ENCODE assay signal across 1 cellular context in the genomic region with DNA sequence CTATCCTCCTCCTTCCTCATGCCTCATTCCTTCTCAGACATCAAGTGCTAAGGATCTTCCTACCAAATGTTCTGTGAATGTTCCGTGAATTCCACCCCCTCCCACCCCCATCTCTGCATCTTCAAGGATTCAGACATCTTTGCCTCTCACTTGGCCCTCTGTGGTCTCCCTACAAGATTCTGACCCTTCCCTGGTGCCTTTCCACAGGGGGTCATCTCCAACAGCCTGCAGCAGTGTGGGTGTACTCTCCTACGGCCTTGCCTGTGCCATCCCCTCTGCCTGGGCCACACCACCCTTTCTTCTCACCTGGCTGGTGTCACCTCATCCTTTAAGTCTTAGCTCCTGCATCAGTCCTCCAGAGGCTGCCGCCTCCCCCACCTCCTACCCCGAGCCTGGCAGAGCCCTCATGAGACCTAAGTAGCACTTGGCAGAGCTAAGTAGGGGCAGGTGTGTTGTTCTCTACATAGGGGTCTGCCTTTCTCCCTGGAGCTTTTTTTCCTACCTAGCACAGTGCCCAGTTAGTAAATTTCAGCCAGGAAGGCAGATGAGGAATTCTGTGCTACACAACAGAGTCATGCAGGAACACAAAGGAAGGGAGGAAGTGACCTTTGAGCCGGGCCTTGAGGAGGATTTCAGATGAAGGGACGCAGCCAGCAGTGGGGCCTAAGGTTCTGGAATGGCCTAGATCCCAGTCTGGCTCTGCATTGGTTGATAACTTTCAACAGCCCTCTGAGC.
TF ChIP-seq lines count a peak whose summit lies in the region.

No MANE protein-coding gene starts in this region.

TF ChIP-seq in HepG2, 621 proteins besides CTCF, POLR2A, EP300 and RAD21 (continued from another document and continues in another):
- TF ChIP-seq, protein P1, sequence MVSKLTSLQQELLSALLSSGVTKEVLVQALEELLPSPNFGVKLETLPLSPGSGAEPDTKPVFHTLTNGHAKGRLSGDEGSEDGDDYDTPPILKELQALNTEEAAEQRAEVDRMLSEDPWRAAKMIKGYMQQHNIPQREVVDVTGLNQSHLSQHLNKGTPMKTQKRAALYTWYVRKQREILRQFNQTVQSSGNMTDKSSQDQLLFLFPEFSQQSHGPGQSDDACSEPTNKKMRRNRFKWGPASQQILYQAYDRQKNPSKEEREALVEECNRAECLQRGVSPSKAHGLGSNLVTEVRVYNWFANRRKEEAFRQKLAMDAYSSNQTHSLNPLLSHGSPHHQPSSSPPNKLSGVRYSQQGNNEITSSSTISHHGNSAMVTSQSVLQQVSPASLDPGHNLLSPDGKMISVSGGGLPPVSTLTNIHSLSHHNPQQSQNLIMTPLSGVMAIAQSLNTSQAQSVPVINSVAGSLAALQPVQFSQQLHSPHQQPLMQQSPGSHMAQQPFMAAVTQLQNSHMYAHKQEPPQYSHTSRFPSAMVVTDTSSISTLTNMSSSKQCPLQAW (CRISPR knock-in tag; IDR thresholded peaks at IDR 0.05), result no peak
- TF ChIP-seq, protein P2, sequence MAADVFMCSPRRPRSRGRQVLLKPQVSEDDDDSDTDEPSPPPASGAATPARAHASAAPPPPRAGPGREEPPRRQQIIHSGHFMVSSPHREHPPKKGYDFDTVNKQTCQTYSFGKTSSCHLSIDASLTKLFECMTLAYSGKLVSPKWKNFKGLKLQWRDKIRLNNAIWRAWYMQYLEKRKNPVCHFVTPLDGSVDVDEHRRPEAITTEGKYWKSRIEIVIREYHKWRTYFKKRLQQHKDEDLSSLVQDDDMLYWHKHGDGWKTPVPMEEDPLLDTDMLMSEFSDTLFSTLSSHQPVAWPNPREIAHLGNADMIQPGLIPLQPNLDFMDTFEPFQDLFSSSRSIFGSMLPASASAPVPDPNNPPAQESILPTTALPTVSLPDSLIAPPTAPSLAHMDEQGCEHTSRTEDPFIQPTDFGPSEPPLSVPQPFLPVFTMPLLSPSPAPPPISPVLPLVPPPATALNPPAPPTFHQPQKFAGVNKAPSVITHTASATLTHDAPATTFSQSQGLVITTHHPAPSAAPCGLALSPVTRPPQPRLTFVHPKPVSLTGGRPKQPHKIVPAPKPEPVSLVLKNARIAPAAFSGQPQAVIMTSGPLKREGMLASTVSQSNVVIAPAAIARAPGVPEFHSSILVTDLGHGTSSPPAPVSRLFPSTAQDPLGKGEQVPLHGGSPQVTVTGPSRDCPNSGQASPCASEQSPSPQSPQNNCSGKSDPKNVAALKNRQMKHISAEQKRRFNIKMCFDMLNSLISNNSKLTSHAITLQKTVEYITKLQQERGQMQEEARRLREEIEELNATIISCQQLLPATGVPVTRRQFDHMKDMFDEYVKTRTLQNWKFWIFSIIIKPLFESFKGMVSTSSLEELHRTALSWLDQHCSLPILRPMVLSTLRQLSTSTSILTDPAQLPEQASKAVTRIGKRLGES (CRISPR knock-in tag; IDR thresholded peaks at IDR 0.05; ENCODE audit: borderline replicate concordance), result no peak
- no peak for TF ChIP-seq MTF1 (CRISPR knock-in tag; IDR thresholded peaks at IDR 0.05)
- no peak for TF ChIP-seq SRSF9 (IDR thresholded peaks at IDR 0.05; ENCODE audit: borderline replicate concordance, insufficient read depth, low read depth, low read length, poor library complexity, severe bottlenecking)
- TF ChIP-seq ZNF780A (CRISPR knock-in tag; IDR thresholded peaks at IDR 0.05), result no peak
- no peak for TF ChIP-seq RBAK (CRISPR knock-in tag; IDR thresholded peaks at IDR 0.05)
- TF ChIP-seq ZNF556 (CRISPR knock-in tag; IDR thresholded peaks at IDR 0.05; ENCODE audit: borderline replicate concordance), result no peak; the same call in 1 of the 2 replicates
- no peak for TF ChIP-seq MATR3 (CRISPR knock-in tag; IDR thresholded peaks at IDR 0.05)
- TF ChIP-seq HNRNPL (IDR thresholded peaks at IDR 0.05; ENCODE audit: low read depth, low read length), result no peak
- TF ChIP-seq ZNF382 (CRISPR knock-in tag; IDR thresholded peaks at IDR 0.05; ENCODE audit: borderline replicate concordance), result no peak
- no peak for TF ChIP-seq ELF4 (CRISPR knock-in tag; IDR thresholded peaks at IDR 0.05; ENCODE audit: borderline replicate concordance)
- no peak for TF ChIP-seq ZNF670 (CRISPR knock-in tag; IDR thresholded peaks at IDR 0.05; ENCODE audit: borderline replicate concordance)
- no peak for TF ChIP-seq ZNF782 (CRISPR knock-in tag; IDR thresholded peaks at IDR 0.05; ENCODE audit: borderline replicate concordance)
- TF ChIP-seq, protein P3, sequence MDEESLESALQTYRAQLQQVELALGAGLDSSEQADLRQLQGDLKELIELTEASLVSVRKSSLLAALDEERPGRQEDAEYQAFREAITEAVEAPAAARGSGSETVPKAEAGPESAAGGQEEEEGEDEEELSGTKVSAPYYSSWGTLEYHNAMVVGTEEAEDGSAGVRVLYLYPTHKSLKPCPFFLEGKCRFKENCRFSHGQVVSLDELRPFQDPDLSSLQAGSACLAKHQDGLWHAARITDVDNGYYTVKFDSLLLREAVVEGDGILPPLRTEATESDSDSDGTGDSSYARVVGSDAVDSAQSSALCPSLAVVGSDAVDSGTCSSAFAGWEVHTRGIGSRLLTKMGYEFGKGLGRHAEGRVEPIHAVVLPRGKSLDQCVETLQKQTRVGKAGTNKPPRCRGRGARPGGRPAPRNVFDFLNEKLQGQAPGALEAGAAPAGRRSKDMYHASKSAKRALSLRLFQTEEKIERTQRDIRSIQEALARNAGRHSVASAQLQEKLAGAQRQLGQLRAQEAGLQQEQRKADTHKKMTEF (CRISPR knock-in tag; IDR thresholded peaks at IDR 0.05), result peak; percentile 28; the same call in 1 of the 2 replicates
- TF ChIP-seq, protein P4, sequence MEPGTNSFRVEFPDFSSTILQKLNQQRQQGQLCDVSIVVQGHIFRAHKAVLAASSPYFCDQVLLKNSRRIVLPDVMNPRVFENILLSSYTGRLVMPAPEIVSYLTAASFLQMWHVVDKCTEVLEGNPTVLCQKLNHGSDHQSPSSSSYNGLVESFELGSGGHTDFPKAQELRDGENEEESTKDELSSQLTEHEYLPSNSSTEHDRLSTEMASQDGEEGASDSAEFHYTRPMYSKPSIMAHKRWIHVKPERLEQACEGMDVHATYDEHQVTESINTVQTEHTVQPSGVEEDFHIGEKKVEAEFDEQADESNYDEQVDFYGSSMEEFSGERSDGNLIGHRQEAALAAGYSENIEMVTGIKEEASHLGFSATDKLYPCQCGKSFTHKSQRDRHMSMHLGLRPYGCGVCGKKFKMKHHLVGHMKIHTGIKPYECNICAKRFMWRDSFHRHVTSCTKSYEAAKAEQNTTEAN (CRISPR knock-in tag; conservative IDR thresholded peaks at IDR 0.05), result no peak
- no peak for TF ChIP-seq FOXP1 (IDR thresholded peaks at IDR 0.05)
- TF ChIP-seq FOXP1 (CRISPR knock-in tag; IDR thresholded peaks at IDR 0.05), result no peak
- TF ChIP-seq RNF2 (conservative IDR thresholded peaks at IDR 0.05; ENCODE audit: low read depth), result no peak
- TF ChIP-seq, protein P5, sequence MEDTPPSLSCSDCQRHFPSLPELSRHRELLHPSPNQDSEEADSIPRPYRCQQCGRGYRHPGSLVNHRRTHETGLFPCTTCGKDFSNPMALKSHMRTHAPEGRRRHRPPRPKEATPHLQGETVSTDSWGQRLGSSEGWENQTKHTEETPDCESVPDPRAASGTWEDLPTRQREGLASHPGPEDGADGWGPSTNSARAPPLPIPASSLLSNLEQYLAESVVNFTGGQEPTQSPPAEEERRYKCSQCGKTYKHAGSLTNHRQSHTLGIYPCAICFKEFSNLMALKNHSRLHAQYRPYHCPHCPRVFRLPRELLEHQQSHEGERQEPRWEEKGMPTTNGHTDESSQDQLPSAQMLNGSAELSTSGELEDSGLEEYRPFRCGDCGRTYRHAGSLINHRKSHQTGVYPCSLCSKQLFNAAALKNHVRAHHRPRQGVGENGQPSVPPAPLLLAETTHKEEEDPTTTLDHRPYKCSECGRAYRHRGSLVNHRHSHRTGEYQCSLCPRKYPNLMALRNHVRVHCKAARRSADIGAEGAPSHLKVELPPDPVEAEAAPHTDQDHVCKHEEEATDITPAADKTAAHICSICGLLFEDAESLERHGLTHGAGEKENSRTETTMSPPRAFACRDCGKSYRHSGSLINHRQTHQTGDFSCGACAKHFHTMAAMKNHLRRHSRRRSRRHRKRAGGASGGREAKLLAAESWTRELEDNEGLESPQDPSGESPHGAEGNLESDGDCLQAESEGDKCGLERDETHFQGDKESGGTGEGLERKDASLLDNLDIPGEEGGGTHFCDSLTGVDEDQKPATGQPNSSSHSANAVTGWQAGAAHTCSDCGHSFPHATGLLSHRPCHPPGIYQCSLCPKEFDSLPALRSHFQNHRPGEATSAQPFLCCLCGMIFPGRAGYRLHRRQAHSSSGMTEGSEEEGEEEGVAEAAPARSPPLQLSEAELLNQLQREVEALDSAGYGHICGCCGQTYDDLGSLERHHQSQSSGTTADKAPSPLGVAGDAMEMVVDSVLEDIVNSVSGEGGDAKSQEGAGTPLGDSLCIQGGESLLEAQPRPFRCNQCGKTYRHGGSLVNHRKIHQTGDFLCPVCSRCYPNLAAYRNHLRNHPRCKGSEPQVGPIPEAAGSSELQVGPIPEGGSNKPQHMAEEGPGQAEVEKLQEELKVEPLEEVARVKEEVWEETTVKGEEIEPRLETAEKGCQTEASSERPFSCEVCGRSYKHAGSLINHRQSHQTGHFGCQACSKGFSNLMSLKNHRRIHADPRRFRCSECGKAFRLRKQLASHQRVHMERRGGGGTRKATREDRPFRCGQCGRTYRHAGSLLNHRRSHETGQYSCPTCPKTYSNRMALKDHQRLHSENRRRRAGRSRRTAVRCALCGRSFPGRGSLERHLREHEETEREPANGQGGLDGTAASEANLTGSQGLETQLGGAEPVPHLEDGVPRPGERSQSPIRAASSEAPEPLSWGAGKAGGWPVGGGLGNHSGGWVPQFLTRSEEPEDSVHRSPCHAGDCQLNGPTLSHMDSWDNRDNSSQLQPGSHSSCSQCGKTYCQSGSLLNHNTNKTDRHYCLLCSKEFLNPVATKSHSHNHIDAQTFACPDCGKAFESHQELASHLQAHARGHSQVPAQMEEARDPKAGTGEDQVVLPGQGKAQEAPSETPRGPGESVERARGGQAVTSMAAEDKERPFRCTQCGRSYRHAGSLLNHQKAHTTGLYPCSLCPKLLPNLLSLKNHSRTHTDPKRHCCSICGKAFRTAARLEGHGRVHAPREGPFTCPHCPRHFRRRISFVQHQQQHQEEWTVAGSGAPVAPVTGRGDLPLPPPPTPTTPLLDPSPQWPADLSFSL (CRISPR knock-in tag; IDR thresholded peaks at IDR 0.05), result no peak
- TF ChIP-seq, protein P6, sequence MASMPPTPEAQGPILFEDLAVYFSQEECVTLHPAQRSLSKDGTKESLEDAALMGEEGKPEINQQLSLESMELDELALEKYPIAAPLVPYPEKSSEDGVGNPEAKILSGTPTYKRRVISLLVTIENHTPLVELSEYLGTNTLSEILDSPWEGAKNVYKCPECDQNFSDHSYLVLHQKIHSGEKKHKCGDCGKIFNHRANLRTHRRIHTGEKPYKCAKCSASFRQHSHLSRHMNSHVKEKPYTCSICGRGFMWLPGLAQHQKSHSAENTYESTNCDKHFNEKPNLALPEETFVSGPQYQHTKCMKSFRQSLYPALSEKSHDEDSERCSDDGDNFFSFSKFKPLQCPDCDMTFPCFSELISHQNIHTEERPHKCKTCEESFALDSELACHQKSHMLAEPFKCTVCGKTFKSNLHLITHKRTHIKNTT (CRISPR knock-in tag; IDR thresholded peaks at IDR 0.05), result no peak
- no peak for TF ChIP-seq ZNF205 (CRISPR knock-in tag; IDR thresholded peaks at IDR 0.05)
- TF ChIP-seq, protein P7, sequence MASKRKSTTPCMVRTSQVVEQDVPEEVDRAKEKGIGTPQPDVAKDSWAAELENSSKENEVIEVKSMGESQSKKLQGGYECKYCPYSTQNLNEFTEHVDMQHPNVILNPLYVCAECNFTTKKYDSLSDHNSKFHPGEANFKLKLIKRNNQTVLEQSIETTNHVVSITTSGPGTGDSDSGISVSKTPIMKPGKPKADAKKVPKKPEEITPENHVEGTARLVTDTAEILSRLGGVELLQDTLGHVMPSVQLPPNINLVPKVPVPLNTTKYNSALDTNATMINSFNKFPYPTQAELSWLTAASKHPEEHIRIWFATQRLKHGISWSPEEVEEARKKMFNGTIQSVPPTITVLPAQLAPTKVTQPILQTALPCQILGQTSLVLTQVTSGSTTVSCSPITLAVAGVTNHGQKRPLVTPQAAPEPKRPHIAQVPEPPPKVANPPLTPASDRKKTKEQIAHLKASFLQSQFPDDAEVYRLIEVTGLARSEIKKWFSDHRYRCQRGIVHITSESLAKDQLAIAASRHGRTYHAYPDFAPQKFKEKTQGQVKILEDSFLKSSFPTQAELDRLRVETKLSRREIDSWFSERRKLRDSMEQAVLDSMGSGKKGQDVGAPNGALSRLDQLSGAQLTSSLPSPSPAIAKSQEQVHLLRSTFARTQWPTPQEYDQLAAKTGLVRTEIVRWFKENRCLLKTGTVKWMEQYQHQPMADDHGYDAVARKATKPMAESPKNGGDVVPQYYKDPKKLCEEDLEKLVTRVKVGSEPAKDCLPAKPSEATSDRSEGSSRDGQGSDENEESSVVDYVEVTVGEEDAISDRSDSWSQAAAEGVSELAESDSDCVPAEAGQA (IDR thresholded peaks at IDR 0.05; ENCODE audit: low read depth), result no peak
- TF ChIP-seq, protein P7 (CRISPR knock-in tag; IDR thresholded peaks at IDR 0.05; ENCODE audit: borderline replicate concordance), result no peak
- TF ChIP-seq HMGA1 (CRISPR knock-in tag; conservative IDR thresholded peaks at IDR 0.05), result no peak
- no peak for TF ChIP-seq KLF12 (CRISPR knock-in tag; IDR thresholded peaks at IDR 0.05; ENCODE audit: borderline replicate concordance)
- TF ChIP-seq ZNF557 (CRISPR knock-in tag; IDR thresholded peaks at IDR 0.05), result no peak
- TF ChIP-seq ZNF138 (CRISPR knock-in tag; IDR thresholded peaks at IDR 0.05; ENCODE audit: low read depth), result no peak
- TF ChIP-seq GFI1 (CRISPR knock-in tag; IDR thresholded peaks at IDR 0.05; ENCODE audit: borderline replicate concordance), result 0 out of 2 replicates have a peak, but pooled peaks have one; percentile 23
- TF ChIP-seq SMAD9 (CRISPR knock-in tag; IDR thresholded peaks at IDR 0.05), result no peak
- no peak for TF ChIP-seq ZNF792 (CRISPR knock-in tag; IDR thresholded peaks at IDR 0.05)
- TF ChIP-seq SNRNP70 (IDR thresholded peaks at IDR 0.05; ENCODE audit: low read depth, low read length), result no peak
- no peak for TF ChIP-seq ARNT2 (CRISPR knock-in tag; IDR thresholded peaks at IDR 0.05; ENCODE audit: low read depth)
- no peak for TF ChIP-seq RFX1 (IDR thresholded peaks at IDR 0.05)
- no peak for TF ChIP-seq MAFK (conservative IDR thresholded peaks at IDR 0.05 in 1 of 2, IDR thresholded peaks at IDR 0.05 in 1 of 2; ENCODE audit: low read length in 2 of 2)
- no peak for TF ChIP-seq IRF2 (CRISPR knock-in tag; IDR thresholded peaks at IDR 0.05)
- no peak for TF ChIP-seq SMAD3 (CRISPR knock-in tag; IDR thresholded peaks at IDR 0.05)
- TF ChIP-seq MAFG (CRISPR knock-in tag; IDR thresholded peaks at IDR 0.05), result no peak
- TF ChIP-seq MEF2D (CRISPR knock-in tag; IDR thresholded peaks at IDR 0.05), result peak; percentile 52; the same call in 1 of the 2 replicates
- no peak for TF ChIP-seq PLRG1 (conservative IDR thresholded peaks at IDR 0.05)
